17 cellular contexts compared by ENCODE assay signal in genomic region chr2:200367155-200367554, GRCh38.
DNase-seq lines count a peak whose midpoint lies in the region; ATAC-seq and TF ChIP-seq lines count a peak whose summit lies in the region.
"Had no signal": no experiment of that assay in that cellular context is flagged by ENCODE, and none has a peak within 500 bp of the region (broad histone marks: within the 10 kb centered on the region; RNA-seq: fewer than 3 reads in every experiment).

No MANE protein-coding gene starts in this region.

- H3K79me2 ChIP-seq in fibroblast of lung (ENCODE audit: control insufficient read depth, insufficient read depth, low read length) (peaks cover 63% of the 10 kb centered on the region), MM.1S (ENCODE audit: low read length) (peaks cover 74% of the 10 kb centered on the region)

- ATAC-seq in Panc1 (no peak), GM21515 (IDR thresholded peaks at IDR 0.05; ENCODE audit: unreplicated experiment) (no peak)
- ATAC-seq: activated CD8-positive, alpha-beta T cell treated with anti-CD3 and anti-CD28 coated beads for 36 hours; body of pancreas; heart left ventricle had no signal

- no TSS peak for BruUV-seq in Panc1 (replicated peaks; lab: Mats Ljungman, UMichigan)

- H3K4me3 Mint-ChIP-seq in neural crest cell, result no peak overlapping the region
- H3K4me3 Mint-ChIP-seq: activated CD8-positive, alpha-beta T cell treated with anti-CD3 and anti-CD28 coated beads for 36 hours had no signal

- in situ Hi-C loops in Panc1 (cut with HindIII; ENCODE audit: low pct_unique_long_range_greater_than_20kb, low sequenced_read_pairs), result no loop called here

- no peak overlapping the region for H3K27ac Mint-ChIP-seq in neural crest cell (ENCODE audit: unreplicated experiment)
- H3K27ac Mint-ChIP-seq: activated CD8-positive, alpha-beta T cell treated with anti-CD3 and anti-CD28 coated beads for 36 hours had no signal

- H3K27ac ChIP-seq in Panc1 (ENCODE audit: low read length) (peak overlapping the region; percentile 60; the same call in 1 of the 2 replicates), fibroblast of lung (ENCODE audit: insufficient read depth, low read length) (no peak overlapping the region), MM.1S (ENCODE audit: low read length) (no peak overlapping the region)
- H3K27ac ChIP-seq: heart left ventricle, Peyer's patch, thoracic aorta had no signal

- H3K4me1 Mint-ChIP-seq in neural crest cell, result peaks cover 19% of the 10 kb centered on the region

- intact Hi-C loops in Panc1 (cut with micrococcal nuclease; ENCODE audit: unreplicated experiment), result no loop called here

- H4K20me1 ChIP-seq in fibroblast of lung (ENCODE audit: control insufficient read depth, extremely low read depth, insufficient read depth, low read length) (no peaks in the 10 kb centered on the region), MM.1S (ENCODE audit: insufficient read depth, low read length) (no peaks in the 10 kb centered on the region)

- CTCF ChIA-PET in Panc1 (lab: Charles Lee), result no interaction called here

- H2AFZ ChIP-seq in fibroblast of lung (ENCODE audit: low read length), result no peak overlapping the region
- H2AFZ ChIP-seq in MM.1S (ENCODE audit: low read length), result no peak overlapping the region

- no peak overlapping the region for H3K4me3 ChIP-seq in Panc1 (ENCODE audit: low read depth in 2 of 2, low read length in 2 of 2)
- H3K4me3 ChIP-seq in fibroblast of lung (replicated peaks in 1 of 4; ENCODE audit: control extremely low read depth in 1 of 4, insufficient read depth in 1 of 4, low read depth in 3 of 4, low read length in 4 of 4), result no peak overlapping the region
- no peak overlapping the region for H3K4me3 ChIP-seq in MM.1S (ENCODE audit: low read length)
- H3K4me3 ChIP-seq: body of pancreas, heart left ventricle, Peyer's patch, thoracic aorta had no signal

- TF ChIP-seq CTCF in Panc1 (IDR thresholded peaks at IDR 0.05) (no peak), fibroblast of lung (conservative IDR thresholded peaks at IDR 0.05 in 1 of 2, IDR thresholded peaks at IDR 0.05 in 1 of 2; ENCODE audit: low read depth in 1 of 2, low read length in 2 of 2) (no peak), neural crest cell (conservative IDR thresholded peaks at IDR 0.05) (no peak), MM.1S (IDR thresholded peaks at IDR 0.05; ENCODE audit: low read length) (no peak)

- no peaks in the 10 kb centered on the region for H3K9me3 Mint-ChIP-seq in neural crest cell
- H3K9me3 Mint-ChIP-seq: activated CD8-positive, alpha-beta T cell treated with anti-CD3 and anti-CD28 coated beads for 36 hours had no signal

- no peaks in the 10 kb centered on the region for H3K36me3 Mint-ChIP-seq in neural crest cell (ENCODE audit: low read depth)

- peak; percentile 69 for DNase-seq in COLO829 (ENCODE audit: low spot score)
- DNase-seq in Panc1 (ENCODE audit: low read depth, low spot score), result no peak
- DNase-seq in fibroblast of lung (ENCODE audit: low read depth in 2 of 2), result peak in 1 of 2 donors; percentile 87
- DNase-seq in neural crest cell (ENCODE audit: low read depth, low spot score), result peak; percentile 36
- no peak for DNase-seq in NCI-H2196 treated with DMSO at 0.1 percent for 48 hours (lab: John Stamatoyannopoulos, UW; ENCODE audit: unreplicated experiment)
- DNase-seq in cerebellar nuclear complex (lab: John Stamatoyannopoulos, UW), result no peak
- DNase-seq in MM.1S, result no peak
- DNase-seq: activated CD8-positive, alpha-beta T cell treated with anti-CD3 and anti-CD28 coated beads for 36 hours; body of pancreas; heart left ventricle; left cardiac atrium; NCI-H187; NCI-H510A treated with DMSO at 0.1 percent for 48 hours; Peyer's patch; stimulated activated CD4-positive, alpha-beta T cell treated with anti-CD3 and anti-CD28 coated beads, Interleukin-12 subunit alpha, Interleukin-12 subunit beta, amount 100 ng/mL, for 4 hours had no signal

- no peak overlapping the region for H3K9ac ChIP-seq in fibroblast of lung (ENCODE audit: insufficient read depth, low read length)
- H3K9ac ChIP-seq in MM.1S (ENCODE audit: low read length), result no peak overlapping the region

- H3K27me3 ChIP-seq in Panc1 (ENCODE audit: control insufficient read depth, insufficient read depth, low read length), result no peaks in the 10 kb centered on the region
- no peaks in the 10 kb centered on the region for H3K27me3 ChIP-seq in fibroblast of lung (ENCODE audit: control insufficient read depth, insufficient read depth, low read length)
- H3K27me3 ChIP-seq in MM.1S (replicated peaks; ENCODE audit: insufficient read depth, low read length), result no peaks in the 10 kb centered on the region
- H3K27me3 ChIP-seq: body of pancreas, heart left ventricle, Peyer's patch had no signal

- H3K4me1 ChIP-seq in Panc1 (ENCODE audit: control insufficient read depth, insufficient read depth, low read length) (peaks cover 69% of the 10 kb centered on the region), fibroblast of lung (ENCODE audit: control insufficient read depth, extremely low read depth, insufficient read depth, low read length) (peaks cover 5% of the 10 kb centered on the region), MM.1S (ENCODE audit: low read length) (peaks cover 1% of the 10 kb centered on the region)
- H3K4me1 ChIP-seq: Peyer's patch had no signal

- H3F3A ChIP-seq in MM.1S (ENCODE audit: insufficient read depth, low read length), result no peaks in the 10 kb centered on the region

- H3K9me3 ChIP-seq in Panc1 (ENCODE audit: control insufficient read depth, insufficient read depth, low read depth, low read length), result no peaks in the 10 kb centered on the region
- H3K9me3 ChIP-seq in fibroblast of lung (ENCODE audit: control insufficient read depth, insufficient read depth, low read depth, low read length), result no peaks in the 10 kb centered on the region
- H3K9me3 ChIP-seq in MM.1S (replicated peaks; ENCODE audit: insufficient read depth, low read length), result no peaks in the 10 kb centered on the region
- H3K9me3 ChIP-seq: body of pancreas, heart left ventricle, Peyer's patch, thoracic aorta had no signal

- H3K4me2 ChIP-seq in fibroblast of lung (ENCODE audit: extremely low read depth, insufficient read depth, low read length) (peak overlapping the region; percentile 46), MM.1S (ENCODE audit: low read depth, low read length) (no peak overlapping the region)

- peaks cover 67% of the 10 kb centered on the region for H3K27me3 Mint-ChIP-seq in neural crest cell (ENCODE audit: low read depth)

- no peaks in the 10 kb centered on the region for H3K36me3 ChIP-seq in Panc1 (ENCODE audit: control insufficient read depth, insufficient read depth, low read length)
- H3K36me3 ChIP-seq in fibroblast of lung (ENCODE audit: control insufficient read depth, insufficient read depth, low read length), result no peaks in the 10 kb centered on the region
- no peaks in the 10 kb centered on the region for H3K36me3 ChIP-seq in MM.1S (replicated peaks; ENCODE audit: insufficient read depth, low read length)
- H3K36me3 ChIP-seq: heart left ventricle, Peyer's patch, thoracic aorta had no signal

- H3K9me2 ChIP-seq in MM.1S (replicated peaks; ENCODE audit: insufficient read depth, low read length), result no peaks in the 10 kb centered on the region

- POLR2A ChIA-PET in Panc1 (lab: Charles Lee), result no interaction called here

Comparison
In these comparisons a context has a peak if more than half of its experiments do, and no peak if none do; other contexts are left out.
1. DNase-seq: peak in COLO829 (single experiment) and neural crest cell (single experiment); none in Panc1 (single experiment), NCI-H2196 treated with DMSO at 0.1 percent for 48 hours (single experiment), cerebellar nuclear complex (0 of 2) and MM.1S (single experiment).